In genomic region chr19:41351339-41352245, GRCh38 we compare ENCODE assay signal across 7 cellular contexts. TPM values are rescaled to one million over a fixed set of nuclear protein-coding genes. Genes with fewer than 3 reads are reported as not detected.
DNase-seq lines count a peak whose midpoint lies in the region; ATAC-seq, FAIRE-seq and TF ChIP-seq lines count a peak whose summit lies in the region.

No MANE protein-coding gene starts in this region.

- peaks cover 3% of the 10 kb centered on the region for H3K9me3 Mint-ChIP-seq in activated naive CD4-positive, alpha-beta T cell treated with anti-CD3 and anti-CD28 coated beads, Interleukin-2, amount 10 ng/mL, durations not matched to agents 7 days and 5 days

- H3K4me1 Mint-ChIP-seq in activated naive CD4-positive, alpha-beta T cell treated with anti-CD3 and anti-CD28 coated beads, Interleukin-2, amount 10 ng/mL, durations not matched to agents 7 days and 5 days = peaks cover 54% of the 10 kb centered on the region

- H3K36me3 ChIP-seq in SK-N-SH (replicated peaks in 1 of 2; ENCODE audit: control insufficient read depth in 1 of 2, insufficient read depth in 2 of 2, low read length in 1 of 2) (peaks cover 0 to 30% of the 10 kb centered on the region in 2 experiments), heart left ventricle (peaks cover 0 to 20% (median 13%) of the 10 kb centered on the region in 9 donors), psoas muscle (ENCODE audit: insufficient read depth in 1 of 2, low read depth in 1 of 2) (no peaks in the 10 kb centered on the region)

- H3K27me3 ChIP-seq in SK-N-SH (ENCODE audit: insufficient read depth) (no peaks in the 10 kb centered on the region), heart left ventricle (no peaks in the 10 kb centered on the region), psoas muscle (ENCODE audit: insufficient read depth in 3 of 3, low read length in 2 of 3) (peaks cover 0 to 38% (median 0%) of the 10 kb centered on the region in 3 donors)

- no peaks in the 10 kb centered on the region for H3K27me3 Mint-ChIP-seq in activated naive CD4-positive, alpha-beta T cell treated with anti-CD3 and anti-CD28 coated beads, Interleukin-2, amount 10 ng/mL, durations not matched to agents 7 days and 5 days

- peaks cover 37% of the 10 kb centered on the region for H3K36me3 Mint-ChIP-seq in activated naive CD4-positive, alpha-beta T cell treated with anti-CD3 and anti-CD28 coated beads, Interleukin-2, amount 10 ng/mL, durations not matched to agents 7 days and 5 days

- H3K4me3 Mint-ChIP-seq in activated naive CD4-positive, alpha-beta T cell treated with anti-CD3 and anti-CD28 coated beads, Interleukin-2, amount 10 ng/mL, durations not matched to agents 7 days and 5 days = peak overlapping the region; percentile 92

- DNase-seq in SK-N-SH (peak; percentile 62), heart left ventricle (peak; percentile 74 to 87 (median 78)), psoas muscle (peak; percentile 70 to 77), urothelium cell line (ENCODE audit: low spot score) (peak; percentile 83)
- DNase-seq in activated naive CD4-positive, alpha-beta T cell treated with anti-CD3 and anti-CD28 coated beads, Interleukin-2, amount 10 ng/mL, durations not matched to agents 7 days and 5 days = peak; percentile 90

- TF ChIP-seq RAD21 in SK-N-SH (IDR thresholded peaks at IDR 0.05; ENCODE audit: low read length) = no peak

- peak overlapping the region; percentile 93 for H3K27ac Mint-ChIP-seq in activated naive CD4-positive, alpha-beta T cell treated with anti-CD3 and anti-CD28 coated beads, Interleukin-2, amount 10 ng/mL, durations not matched to agents 7 days and 5 days

- H3K9me2 ChIP-seq in SK-N-SH = no peaks in the 10 kb centered on the region

- H3K4me1 ChIP-seq in SK-N-SH (ENCODE audit: control insufficient read depth in 1 of 2, insufficient read depth in 2 of 2, low read depth in 1 of 2, low read length in 1 of 2) (peaks cover 0 to 34% of the 10 kb centered on the region in 2 experiments; a peak in 2 of 4 replicates), heart left ventricle (peaks cover 0 to 57% (median 25%) of the 10 kb centered on the region in 12 donors), psoas muscle (peaks cover 3% of the 10 kb centered on the region)

- POLR2A ChIA-PET in SK-N-SH (lab: Yijun Ruan, JAX) = interaction anchor here (0.7 kb wide), 1 partner anchor 26 kb away, joined by 3 read pairs; no protein-coding TSS in a partner anchor

- ATAC-seq in GM18520 (IDR thresholded peaks at IDR 0.05; ENCODE audit: unreplicated experiment) (peak; percentile 33), HG02981 (IDR thresholded peaks at IDR 0.05; ENCODE audit: unreplicated experiment) (peak; percentile 34), heart left ventricle (peak; percentile 38 to 71 (median 65)), psoas muscle (peak; percentile 20 to 53 (median 34))

- under 1% methylated on average over 48 of the region's 58 CpGs for whole genome bisulfite sequencing in SK-N-SH (ENCODE audit: low lambda C conversion rate)
- WGBS in heart left ventricle, 4 donors = 0 to 1% (median 0%) methylated on average over 25 to 58 of the region's 58 CpGs
- WGBS in psoas muscle, 3 donors = 1% methylated on average over 42 to 58 of the region's 58 CpGs

- TF ChIP-seq POLR2A in heart left ventricle (IDR thresholded peaks at IDR 0.05) = no peak

- H3K27ac ChIP-seq in SK-N-SH (ENCODE audit: low read depth in 2 of 2, low read length in 1 of 2) (peak overlapping the region in 1 of 2 experiments; percentile 79; a peak in 2 of 4 replicates), heart left ventricle (peak overlapping the region; percentile 66 to 96 (median 90)), psoas muscle (no peak overlapping the region)

- intact Hi-C loops in heart left ventricle (cut with DNase I) (loop anchor here in 6 of 10 donors (2.0 to 5.0 kb wide), 6 partner anchors 25 to 145 kb away; partner anchors contain the start of genes CCDC97 (in 3 of the 6) and HNRNPUL1 (in 1 of the 6)), psoas muscle (cut with DNase I) (loop anchor here in 1 of 2 donors (5.0 kb wide), 1 partner anchor 34 kb away; no protein-coding TSS in a partner anchor)

- H3F3A ChIP-seq in SK-N-SH (replicated peaks; ENCODE audit: insufficient read depth) = peaks cover 9% of the 10 kb centered on the region

- TF ChIP-seq CTCF in SK-N-SH (IDR thresholded peaks at IDR 0.05) = no peak
- no peak for TF ChIP-seq CTCF in heart left ventricle (IDR thresholded peaks at IDR 0.05)
- TF ChIP-seq CTCF in psoas muscle (IDR thresholded peaks at IDR 0.05) = no peak

- no peak overlapping the region for H2AFZ ChIP-seq in SK-N-SH (ENCODE audit: low read depth)

- peak; percentile 20 for FAIRE-seq in urothelium cell line (lab: Jason Lieb, UNC)

- TF ChIP-seq EP300 in SK-N-SH (IDR thresholded peaks at IDR 0.05; ENCODE audit: borderline replicate concordance in 1 of 2, low read depth in 1 of 2, low read length in 1 of 2) = no peak

- H3K79me2 ChIP-seq in SK-N-SH (ENCODE audit: insufficient read depth) = peaks cover 70% of the 10 kb centered on the region

- CTCF ChIA-PET in SK-N-SH (lab: Yijun Ruan, JAX) = interaction anchor here (0.7 to 3.4 kb wide), 13 partner anchors 9 to 148 kb away, joined by 3 to 29 read pairs (median 5); partner anchors contain the start of gene B9D2
- CTCF ChIA-PET in activated naive CD4-positive, alpha-beta T cell treated with anti-CD3 and anti-CD28 coated beads, Interleukin-2, amount 10 ng/mL, durations not matched to agents 7 days and 5 days (lab: Charles Lee) = interaction anchor here (0.5 to 2.7 kb wide), 12 partner anchors 9 to 149 kb away, joined by 3 to 14 read pairs (median 4); partner anchors contain the start of gene B9D2

- peak overlapping the region; percentile 99 for H3K4me2 ChIP-seq in SK-N-SH

- H3K9me3 ChIP-seq in SK-N-SH = no peaks in the 10 kb centered on the region
- no peaks in the 10 kb centered on the region for H3K9me3 ChIP-seq in heart left ventricle
- H3K9me3 ChIP-seq in psoas muscle = no peaks in the 10 kb centered on the region

- peaks cover 63% of the 10 kb centered on the region for H4K20me1 ChIP-seq in SK-N-SH (ENCODE audit: insufficient read depth)

- H3K4me3 ChIP-seq in SK-N-SH (ENCODE audit: low read depth in 2 of 2, low read length in 1 of 2) (peak overlapping the region; percentile 65 to 99), heart left ventricle (peak overlapping the region; percentile 52 to 98 (median 74)), psoas muscle (peak overlapping the region; percentile 69)

- peak overlapping the region; percentile 92 for H3K9ac ChIP-seq in SK-N-SH

TF ChIP-seq in SK-N-SH, 30 proteins besides CTCF, POLR2A, EP300 and RAD21 (continues in another document):
- no peak for TF ChIP-seq FOXJ3 (CRISPR knock-in tag; IDR thresholded peaks at IDR 0.05)
- TF ChIP-seq MAX (IDR thresholded peaks at IDR 0.05; ENCODE audit: low read depth) = peak; percentile 36
- peak; percentile 11; the same call in 1 of the 2 replicates for TF ChIP-seq SIN3A (IDR thresholded peaks at IDR 0.05; ENCODE audit: borderline replicate concordance, low read depth, low read length)
- TF ChIP-seq NRF1 (IDR thresholded peaks at IDR 0.05; ENCODE audit: low read depth, low read length) = no peak
- TF ChIP-seq RFX5 (IDR thresholded peaks at IDR 0.05; ENCODE audit: low read length) = no peak
- no peak for TF ChIP-seq MEF2A (IDR thresholded peaks at IDR 0.05; ENCODE audit: borderline replicate concordance, low read depth)

RNA-seq across cellular contexts. Expression of gene TGFB1, which starts 2.1 kb away (rescaled TPM):
- polyA plus RNA-seq in SK-N-SH (2012; rRNA removed) = 13.5 and 25.5 TPM in 2 replicates
- 13.0 and 21.4 TPM in 2 replicates for polyA plus RNA-seq in SK-N-SH (2012; cell fraction: cytosol; rRNA removed)
- 75.1 and 149 TPM in 2 replicates for polyA plus RNA-seq in SK-N-SH (2012; cell fraction: nucleus; rRNA removed)
- 10 to 100 TPM in 8 of 9 donors, 1 to 10 TPM in 1; 9.4 to 68.8 (median 13.9) TPM for total RNA-seq in heart left ventricle
- 10 to 100 TPM; 13.4 to 24.0 TPM for polyA plus RNA-seq in heart left ventricle
- 10 to 100 TPM in 2 of 4 donors, 1 to 10 TPM in 2; 8.2 to 10.8 (median 10.1) TPM for total RNA-seq in psoas muscle
- 10 to 100 TPM in 1 of 3 donors, 1 to 10 TPM in 2; 2.8 to 10.5 (median 3.2) TPM for polyA plus RNA-seq in psoas muscle

RNA-seq across cellular contexts. Expression of gene B9D2, which starts 12.4 kb away (rescaled TPM):
- 9.0 and 13.3 TPM in 2 replicates for polyA plus RNA-seq in SK-N-SH (2012; rRNA removed)
- 9.6 and 10.5 TPM in 2 replicates for polyA plus RNA-seq in SK-N-SH (2012; cell fraction: cytosol; rRNA removed)
- 8.1 and 9.0 TPM in 2 replicates for polyA plus RNA-seq in SK-N-SH (2012; cell fraction: nucleus; rRNA removed)
- 1 to 10 TPM; 2.0 to 5.1 (median 3.3) TPM for total RNA-seq in heart left ventricle
- polyA plus RNA-seq in heart left ventricle = 10 to 100 TPM in 1 of 2 donors, 1 to 10 TPM in 1; 1.9 to 14.6 TPM
- 1 to 10 TPM; 1.7 to 2.5 (median 2.0) TPM for total RNA-seq in psoas muscle
- polyA plus RNA-seq in psoas muscle = 10 to 100 TPM in 1 of 3 donors, 1 to 10 TPM in 2; 7.9 to 13.1 (median 9.3) TPM

RNA-seq across cellular contexts. Expression of gene TMEM91, which starts 24.7 kb away (rescaled TPM):
- 5.1 and 5.7 TPM in 2 replicates for polyA plus RNA-seq in SK-N-SH (2012; rRNA removed)
- polyA plus RNA-seq in SK-N-SH (2012; cell fraction: cytosol; rRNA removed) = 0.85 and 1.0 TPM in 2 replicates
- polyA plus RNA-seq in SK-N-SH (2012; cell fraction: nucleus; rRNA removed) = 36.4 and 58.3 TPM in 2 replicates
- total RNA-seq in heart left ventricle = 1 to 10 TPM; 1.0 to 5.4 (median 2.5) TPM
- polyA plus RNA-seq in heart left ventricle = 1 to 10 TPM; 2.5 to 6.7 TPM
- 1 to 10 TPM; 1.4 to 2.6 (median 1.7) TPM for total RNA-seq in psoas muscle
- 1 to 10 TPM in 2 of 3 donors, under 1 TPM in 1; 0.88 to 3.1 (median 2.5) TPM for polyA plus RNA-seq in psoas muscle

RNA-seq across cellular contexts. Expression of gene CCDC97, which starts 41.6 kb away (rescaled TPM):
- polyA plus RNA-seq in SK-N-SH (2012; rRNA removed) (8.7 and 9.6 TPM in 2 replicates), heart left ventricle (10 to 100 TPM; 12.8 to 16.0 TPM), psoas muscle (10 to 100 TPM; 13.7 to 23.7 (median 19.9) TPM)
- 5.3 and 6.8 TPM in 2 replicates for polyA plus RNA-seq in SK-N-SH (2012; cell fraction: cytosol; rRNA removed)
- polyA plus RNA-seq in SK-N-SH (2012; cell fraction: nucleus; rRNA removed) = 11.7 and 13.7 TPM in 2 replicates
- total RNA-seq in heart left ventricle (10 to 100 TPM; 10.0 to 22.2 (median 14.2) TPM), psoas muscle (10 to 100 TPM; 15.5 to 25.7 (median 21.6) TPM)

RNA-seq across cellular contexts. Expression of gene EXOSC5, which starts 45.6 kb away (rescaled TPM):
- polyA plus RNA-seq in SK-N-SH (2012; rRNA removed) (71.3 and 74.1 TPM in 2 replicates), heart left ventricle (10 to 100 TPM; 21.2 to 40.4 TPM), psoas muscle (10 to 100 TPM; 34.9 to 78.8 (median 59.0) TPM)
- 37.8 and 52.6 TPM in 2 replicates for polyA plus RNA-seq in SK-N-SH (2012; cell fraction: cytosol; rRNA removed)
- polyA plus RNA-seq in SK-N-SH (2012; cell fraction: nucleus; rRNA removed) = 42.1 and 45.3 TPM in 2 replicates
- total RNA-seq in heart left ventricle (10 to 100 TPM in 8 of 9 donors, 1 to 10 TPM in 1; 9.6 to 18.6 (median 13.7) TPM), psoas muscle (10 to 100 TPM; 25.4 to 42.3 (median 41.2) TPM)
